Comparison of ENCODE assay signal across 9 cellular contexts in the genomic region with DNA sequence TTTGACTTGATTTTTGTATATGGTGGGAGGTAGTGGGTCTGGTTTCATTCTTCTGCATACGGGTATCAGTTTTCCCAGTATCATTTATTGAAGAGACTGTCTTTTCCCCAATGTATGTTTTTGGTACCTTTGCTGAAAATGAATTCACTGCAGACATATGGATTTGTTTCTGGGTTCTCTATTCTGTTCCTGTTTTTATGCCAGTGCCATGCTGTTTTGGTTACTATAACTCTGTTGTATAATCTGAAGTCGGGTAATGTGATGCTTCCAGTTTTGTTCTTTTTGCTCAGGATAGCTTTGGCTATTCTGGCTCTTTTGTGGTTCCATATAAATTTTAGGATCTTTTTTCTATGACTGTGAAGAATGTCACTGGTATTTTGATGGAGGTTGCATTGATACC. TPM values are rescaled to one million over a fixed set of nuclear protein-coding genes. Genes with fewer than 3 reads are reported as not detected.
A peak's percentile ranks its signal among the peaks of the same experiment; 100 is the strongest.
DNase-seq lines count a peak whose midpoint lies in the region; FAIRE-seq and TF ChIP-seq lines count a peak whose summit lies in the region.
"Had no signal": no experiment of that assay in that cellular context is flagged by ENCODE, and none has a peak within 500 bp of the region (broad histone marks: within the 10 kb centered on the region; RNA-seq: fewer than 3 reads in every experiment).

No MANE protein-coding gene starts in this region.

- no peaks in the 10 kb centered on the region for H3K9me2 ChIP-seq in Loucy (replicated peaks; ENCODE audit: low read depth, low read length)

- no peak for TF ChIP-seq POLR2A in GM12892 (IDR thresholded peaks at IDR 0.05; ENCODE audit: low read depth, low read length)

- FAIRE-seq in D721Med (lab: Jason Lieb, UNC) = no peak
- no peak for FAIRE-seq in GM12892 (lab: Jason Lieb, UNC)

- peaks cover 11% of the 10 kb centered on the region for H3K36me3 Mint-ChIP-seq in neural progenitor cell

- H3K9me3 Mint-ChIP-seq in neural progenitor cell = no peaks in the 10 kb centered on the region

- H3K4me3 ChIP-seq in BLaER1 (peak overlapping the region; percentile 77), Loucy (ENCODE audit: low read length, poor library complexity, severe bottlenecking) (peak overlapping the region; percentile 96), duodenal mucosa (ENCODE audit: low read depth in 1 of 2, low read length in 2 of 2) (peak overlapping the region; percentile 89 to 100), neural progenitor cell (peak overlapping the region; percentile 84)

- peaks cover 37% of the 10 kb centered on the region for H4K20me1 ChIP-seq in BLaER1
- H4K20me1 ChIP-seq in Loucy (ENCODE audit: insufficient read depth, low read length, poor library complexity, severe bottlenecking) = peaks cover 21% of the 10 kb centered on the region
- peaks cover 9% of the 10 kb centered on the region for H4K20me1 ChIP-seq in neural progenitor cell (ENCODE audit: low read depth)

- H3K9me3 ChIP-seq in BLaER1 = no peaks in the 10 kb centered on the region
- H3K9me3 ChIP-seq in Loucy (ENCODE audit: insufficient read depth, low read depth, low read length) = no peaks in the 10 kb centered on the region
- H3K9me3 ChIP-seq in duodenal mucosa (ENCODE audit: control insufficient read depth in 1 of 2, low read length in 2 of 2) = no peaks in the 10 kb centered on the region
- no peaks in the 10 kb centered on the region for H3K9me3 ChIP-seq in neural progenitor cell (ENCODE audit: low read depth)

- H3K4me2 ChIP-seq in BLaER1 = peak overlapping the region; percentile 76
- H3K4me2 ChIP-seq in Loucy (ENCODE audit: low read depth, low read length, poor library complexity, severe bottlenecking) = peak overlapping the region; percentile 89
- H3K4me2 ChIP-seq in neural progenitor cell = peak overlapping the region; percentile 91

- peaks cover 2% of the 10 kb centered on the region for H3K27me3 Mint-ChIP-seq in neural progenitor cell (ENCODE audit: insufficient read depth, low read depth)

- no peak overlapping the region for H3K27ac Mint-ChIP-seq in neural progenitor cell

- H2AFZ ChIP-seq in Loucy (ENCODE audit: low read length) = no peak overlapping the region
- H2AFZ ChIP-seq in neural progenitor cell (replicated peaks) = no peak overlapping the region

- H3K27me3 ChIP-seq in BLaER1 = no peaks in the 10 kb centered on the region
- H3K27me3 ChIP-seq in Loucy (ENCODE audit: insufficient read depth, low read length, poor library complexity, severe bottlenecking) = no peaks in the 10 kb centered on the region
- no peaks in the 10 kb centered on the region for H3K27me3 ChIP-seq in duodenal mucosa (ENCODE audit: control insufficient read depth in 1 of 2, insufficient read depth in 2 of 2, low read length in 2 of 2)
- H3K27me3 ChIP-seq in neural progenitor cell = no peaks in the 10 kb centered on the region

- H3K36me3 ChIP-seq in BLaER1 (peaks cover 30% of the 10 kb centered on the region), Loucy (ENCODE audit: insufficient read depth, low read length) (no peaks in the 10 kb centered on the region), duodenal mucosa (ENCODE audit: control insufficient read depth in 1 of 2, insufficient read depth in 2 of 2, low read length in 2 of 2) (peaks cover 12 to 18% of the 10 kb centered on the region in 2 donors), neural progenitor cell (no peaks in the 10 kb centered on the region)

- peaks cover 27% of the 10 kb centered on the region for H3K4me1 ChIP-seq in BLaER1
- H3K4me1 ChIP-seq in Loucy (ENCODE audit: insufficient read depth, low read length, poor library complexity, severe bottlenecking) = peaks cover 41% of the 10 kb centered on the region
- peaks cover 7 to 20% of the 10 kb centered on the region in 2 donors for H3K4me1 ChIP-seq in duodenal mucosa (ENCODE audit: control insufficient read depth in 1 of 2, insufficient read depth in 2 of 2, low read length in 2 of 2)
- H3K4me1 ChIP-seq in neural progenitor cell = peaks cover 6% of the 10 kb centered on the region

- peak overlapping the region; percentile 100 for H3K4me3 Mint-ChIP-seq in neural progenitor cell

- H3K79me2 ChIP-seq in Loucy (ENCODE audit: insufficient read depth, low read length) (peaks cover 65% of the 10 kb centered on the region), neural progenitor cell (ENCODE audit: low read depth) (peaks cover 77% of the 10 kb centered on the region)

- H3K27ac ChIP-seq in BLaER1 = no peak overlapping the region; the same call in 1 of the 2 replicates
- H3K27ac ChIP-seq in duodenal mucosa (ENCODE audit: low read depth, low read length) = no peak overlapping the region
- H3K27ac ChIP-seq in neural progenitor cell = no peak overlapping the region

- H3K9ac ChIP-seq in BLaER1 (peak overlapping the region; percentile 90), Loucy (ENCODE audit: low read depth, low read length, poor library complexity, severe bottlenecking) (peak overlapping the region; percentile 88), duodenal mucosa (ENCODE audit: low read depth in 1 of 2, low read length in 2 of 2) (peak overlapping the region in 1 of 2 donors; percentile 87), neural progenitor cell (peak overlapping the region; percentile 92)

- DNase-seq in neural progenitor cell (ENCODE audit: low spot score) (no peak), NCI-H2081 treated with DMSO at 0.1 percent for 48 hours (lab: John Stamatoyannopoulos, UW) (no peak), D721Med (ENCODE audit: insufficient read length, low spot score) (no peak), GM12892 (ENCODE audit: insufficient read length) (no peak), inferior parietal cortex (ENCODE audit: extremely low spot score) (no peak)
- DNase-seq: posterior cingulate gyrus had no signal

- H3K4me1 Mint-ChIP-seq in neural progenitor cell = peaks cover 15% of the 10 kb centered on the region

- no peak for TF ChIP-seq CTCF in Loucy (conservative IDR thresholded peaks at IDR 0.05; ENCODE audit: low read length)
- TF ChIP-seq CTCF in neural progenitor cell (IDR thresholded peaks at IDR 0.05) = no peak
- TF ChIP-seq CTCF in D721Med (IDR thresholded peaks at IDR 0.05; ENCODE audit: insufficient read depth, missing control alignments) = no peak

- peaks cover 3% of the 10 kb centered on the region; the same call in 1 of the 2 replicates for H3F3A ChIP-seq in Loucy (ENCODE audit: low read depth)
- H3F3A ChIP-seq in neural progenitor cell (ENCODE audit: low read depth) = peaks cover 17% of the 10 kb centered on the region

RNA-seq across cellular contexts. Expression of gene ECD, which starts 0.8 kb away (rescaled TPM):
- total RNA-seq in neural progenitor cell (ENCODE audit: low replicate concordance) = 36.0 and 44.0 TPM in 2 replicates
- 31.3 TPM for polyA plus RNA-seq in GM12892 (2012; ENCODE audit: missing spikeins)

RNA-seq across cellular contexts. Expression of gene FAM149B1, which starts 0.9 kb away (rescaled TPM):
- total RNA-seq in neural progenitor cell (ENCODE audit: low replicate concordance) = 34.8 and 43.3 TPM in 2 replicates
- 14.1 TPM for polyA plus RNA-seq in GM12892 (2012; ENCODE audit: missing spikeins)

RNA-seq across cellular contexts. Expression of gene NUDT13, which starts 56.7 kb away (rescaled TPM):
- total RNA-seq in neural progenitor cell (ENCODE audit: low replicate concordance) = 2.4 and 3.0 TPM in 2 replicates
- polyA plus RNA-seq in GM12892 (2012; ENCODE audit: missing spikeins) = 4.9 TPM
